1 cellular context compared by ENCODE assay signal in genomic region chr3:48088749-48089466, GRCh38.
TF ChIP-seq lines count a peak whose summit lies in the region.

No MANE protein-coding gene starts in this region.

TF ChIP-seq in HEK293, 187 proteins besides CTCF, POLR2A, EP300 and RAD21 (continued from another document):
- TF ChIP-seq ZNF660 (tag by site-specific recombination; IDR thresholded peaks at IDR 0.05) (peak; percentile 80), ZNF560 (tag by site-specific recombination; IDR thresholded peaks at IDR 0.05; ENCODE audit: borderline replicate concordance) (no peak), ZNF26 (tag by site-specific recombination; IDR thresholded peaks at IDR 0.05) (no peak), ZNF580 (tag by site-specific recombination; IDR thresholded peaks at IDR 0.05) (peak; percentile 18; the same call in 1 of the 2 replicates), ZNF155 (tag by site-specific recombination; IDR thresholded peaks at IDR 0.05) (no peak), ZNF280C (tag by site-specific recombination; IDR thresholded peaks at IDR 0.05) (no peak), ZIC2 (tag by site-specific recombination; IDR thresholded peaks at IDR 0.05) (peak; percentile 78), ZNF837 (tag by site-specific recombination; IDR thresholded peaks at IDR 0.05) (no peak), ZNF692 (tag by site-specific recombination; IDR thresholded peaks at IDR 0.05) (peak; percentile 67), TCF7L2 (IDR thresholded peaks at IDR 0.05; ENCODE audit: borderline replicate concordance, low read depth, low read length) (no peak), ZNF114 (tag by site-specific recombination; IDR thresholded peaks at IDR 0.05) (no peak), GLI2 (tag by site-specific recombination; IDR thresholded peaks at IDR 0.05; ENCODE audit: borderline replicate concordance, low read depth) (no peak), ZNF2 (tag by site-specific recombination; IDR thresholded peaks at IDR 0.05) (no peak), ZXDB (tag by site-specific recombination; IDR thresholded peaks at IDR 0.05) (peak; percentile 78), PRDM10 (tag by site-specific recombination; IDR thresholded peaks at IDR 0.05) (peak; percentile 65), GFI1B (tag by site-specific recombination; IDR thresholded peaks at IDR 0.05) (no peak), GLI4 (tag by site-specific recombination; IDR thresholded peaks at IDR 0.05) (no peak), ZNF148 (tag by site-specific recombination; IDR thresholded peaks at IDR 0.05; ENCODE audit: borderline replicate concordance) (no peak), ZNF596 (tag by site-specific recombination; IDR thresholded peaks at IDR 0.05) (no peak), YY2 (tag by site-specific recombination; IDR thresholded peaks at IDR 0.05) (no peak), ZNF416 (tag by site-specific recombination; IDR thresholded peaks at IDR 0.05) (no peak), ZNF175 (tag by site-specific recombination; IDR thresholded peaks at IDR 0.05) (no peak), ZNF112 (tag by site-specific recombination; IDR thresholded peaks at IDR 0.05) (no peak), ZNF830 (tag by site-specific recombination; IDR thresholded peaks at IDR 0.05; ENCODE audit: low read depth) (no peak), ZNF18 (tag by site-specific recombination; IDR thresholded peaks at IDR 0.05) (no peak), ZNF133 (tag by site-specific recombination; IDR thresholded peaks at IDR 0.05) (peak; percentile 50), ZNF169 (tag by site-specific recombination; IDR thresholded peaks at IDR 0.05) (no peak), ZBTB48 (tag by site-specific recombination; IDR thresholded peaks at IDR 0.05) (peak; percentile 39; the same call in 1 of the 2 replicates), ZNF335 (tag by site-specific recombination; conservative IDR thresholded peaks at IDR 0.05) (peak; percentile 97), ZNF654 (tag by site-specific recombination; IDR thresholded peaks at IDR 0.05; ENCODE audit: low read depth) (no peak), ZNF221 (tag by site-specific recombination; IDR thresholded peaks at IDR 0.05; ENCODE audit: borderline replicate concordance) (no peak), ZNF707 (tag by site-specific recombination; IDR thresholded peaks at IDR 0.05) (no peak), ZSCAN5A (tag by site-specific recombination; IDR thresholded peaks at IDR 0.05) (0 out of 2 replicates have a peak, but pooled peaks have one; percentile 39), AEBP2 (tag by site-specific recombination; IDR thresholded peaks at IDR 0.05; ENCODE audit: borderline replicate concordance) (no peak), ZNF785 (tag by site-specific recombination; IDR thresholded peaks at IDR 0.05) (no peak), ZNF157 (tag by site-specific recombination; IDR thresholded peaks at IDR 0.05) (no peak), ZNF544 (tag by site-specific recombination; IDR thresholded peaks at IDR 0.05) (no peak), KLF16 (tag by site-specific recombination; IDR thresholded peaks at IDR 0.05) (peak; percentile 86), ZFP69B (tag by site-specific recombination; IDR thresholded peaks at IDR 0.05) (peak; percentile 57; the same call in 1 of the 2 replicates), ZNF514 (tag by site-specific recombination; IDR thresholded peaks at IDR 0.05) (no peak), ZNF19 (tag by site-specific recombination; IDR thresholded peaks at IDR 0.05; ENCODE audit: low read depth) (no peak), ZNF791 (tag by site-specific recombination; IDR thresholded peaks at IDR 0.05) (no peak), ZNF521 (tag by site-specific recombination; IDR thresholded peaks at IDR 0.05) (no peak)
TF ChIP-seq in HEK293: peak in this region for 55.
